17 cellular contexts compared by ENCODE assay signal in genomic region chr10:33665512-33665911, GRCh38.
"Had no signal": no experiment of that assay in that cellular context is flagged by ENCODE, and none has a peak within 500 bp of the region (broad histone marks: within the 10 kb centered on the region; RNA-seq: fewer than 3 reads in every experiment).

No MANE protein-coding gene starts in this region.

- H3K36me3 ChIP-seq: transverse colon had no signal

- H3K4me3 ChIP-seq: transverse colon had no signal

- H3K27me3 ChIP-seq: transverse colon had no signal

- H3K27ac ChIP-seq: epithelial cell of prostate, transverse colon had no signal

- H3K9me3 ChIP-seq: transverse colon had no signal

- ATAC-seq: activated T-helper 17 cell treated with anti-CD3 and anti-CD28 coated beads, Interleukin-2, amount 50 U/mL, for 72 hours; effector memory CD8-positive, alpha-beta T cell; left ventricle myocardium superior; natural killer cell; stimulated activated naive CD8-positive, alpha-beta T cell treated with anti-CD3 and anti-CD28 coated beads, Interleukin-15, Interleukin-2, amounts not matched to agents 100 U/mL and 50 U/mL, for 24 hours had no signal

- H3K4me1 ChIP-seq: transverse colon had no signal

- DNase-seq: activated CD4-positive, alpha-beta T cell treated with anti-CD3 and anti-CD28 coated beads for 1 hour; activated CD4-positive, alpha-beta T cell treated with anti-CD3 and anti-CD28 coated beads, Interleukin-2, amount 50 U/mL, for 4 hours; activated naive CD4-positive, alpha-beta T cell treated with Interleukin-2 at 50 U/mL for 16 hours; effector memory CD8-positive, alpha-beta T cell; islet precursor cell; left ventricle myocardium superior; mesenchymal stem cell; natural killer cell; posterior cingulate gyrus; SIG-M5; small intestine; stimulated activated CD4-positive, alpha-beta T cell treated with anti-CD3 and anti-CD28 coated beads, Interleukin-4, amount 100 ng/mL, for 4 hours; stimulated activated CD8-positive, alpha-beta memory T cell treated with anti-CD3 and anti-CD28 coated beads, Interleukin-4, amount 100 ng/mL, for 48 hours; stimulated activated naive CD8-positive, alpha-beta T cell treated with anti-CD3 and anti-CD28 coated beads, Interleukin-15, Interleukin-2, amounts not matched to agents 100 U/mL and 50 U/mL, for 24 hours; transverse colon had no signal
